Comparison of ENCODE assay signal across 2 cellular contexts in the genomic region with DNA sequence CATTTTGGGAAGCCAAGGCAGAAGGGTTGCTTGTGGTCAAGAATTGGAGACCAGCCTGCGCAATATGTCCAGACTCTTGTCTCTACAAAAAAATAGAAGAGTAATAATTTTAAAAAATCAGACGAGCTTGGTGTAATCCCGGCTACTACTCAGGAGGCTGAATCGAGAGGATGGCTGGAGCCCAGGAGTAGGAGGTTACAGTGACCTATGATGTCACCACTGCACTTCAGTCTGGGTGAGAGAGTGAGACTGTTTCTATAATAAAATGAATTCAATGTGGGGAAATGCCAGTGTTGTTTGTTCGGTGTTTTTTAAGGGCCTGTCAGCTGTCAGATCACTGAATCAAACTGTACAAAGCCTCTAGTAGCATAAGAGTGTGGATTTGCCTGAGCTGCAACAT.
TF ChIP-seq lines count a peak whose summit lies in the region.

No MANE protein-coding gene starts in this region.

TF ChIP-seq in SK-N-SH, 30 proteins besides CTCF, POLR2A, EP300 and RAD21 (continued from another document):
- TF ChIP-seq, protein P1, sequence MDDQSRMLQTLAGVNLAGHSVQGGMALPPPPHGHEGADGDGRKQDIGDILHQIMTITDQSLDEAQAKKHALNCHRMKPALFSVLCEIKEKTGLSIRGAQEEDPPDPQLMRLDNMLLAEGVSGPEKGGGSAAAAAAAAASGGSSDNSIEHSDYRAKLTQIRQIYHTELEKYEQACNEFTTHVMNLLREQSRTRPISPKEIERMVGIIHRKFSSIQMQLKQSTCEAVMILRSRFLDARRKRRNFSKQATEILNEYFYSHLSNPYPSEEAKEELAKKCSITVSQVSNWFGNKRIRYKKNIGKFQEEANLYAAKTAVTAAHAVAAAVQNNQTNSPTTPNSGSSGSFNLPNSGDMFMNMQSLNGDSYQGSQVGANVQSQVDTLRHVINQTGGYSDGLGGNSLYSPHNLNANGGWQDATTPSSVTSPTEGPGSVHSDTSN (IDR thresholded peaks at IDR 0.05): no peak
- TF ChIP-seq, protein P2, sequence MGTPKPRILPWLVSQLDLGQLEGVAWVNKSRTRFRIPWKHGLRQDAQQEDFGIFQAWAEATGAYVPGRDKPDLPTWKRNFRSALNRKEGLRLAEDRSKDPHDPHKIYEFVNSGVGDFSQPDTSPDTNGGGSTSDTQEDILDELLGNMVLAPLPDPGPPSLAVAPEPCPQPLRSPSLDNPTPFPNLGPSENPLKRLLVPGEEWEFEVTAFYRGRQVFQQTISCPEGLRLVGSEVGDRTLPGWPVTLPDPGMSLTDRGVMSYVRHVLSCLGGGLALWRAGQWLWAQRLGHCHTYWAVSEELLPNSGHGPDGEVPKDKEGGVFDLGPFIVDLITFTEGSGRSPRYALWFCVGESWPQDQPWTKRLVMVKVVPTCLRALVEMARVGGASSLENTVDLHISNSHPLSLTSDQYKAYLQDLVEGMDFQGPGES (IDR thresholded peaks at IDR 0.05; ENCODE audit: low read depth, low read length): no peak
- TF ChIP-seq SIN3A (IDR thresholded peaks at IDR 0.05; ENCODE audit: borderline replicate concordance, low read depth, low read length) (no peak), YY1 (IDR thresholded peaks at IDR 0.05; ENCODE audit: low read depth) (no peak)

TF ChIP-seq in SK-N-SH treated with all-trans-retinoic acid at 6 μM for 48 hours, 23 proteins besides CTCF, POLR2A, EP300 and RAD21 (continued from another document):
- no peak for TF ChIP-seq ARNTL (CRISPR knock-in tag; IDR thresholded peaks at IDR 0.05; ENCODE audit: borderline replicate concordance, low read depth)
- no peak for TF ChIP-seq SNAI2 (CRISPR knock-in tag; IDR thresholded peaks at IDR 0.05)
- TF ChIP-seq ZC3H10 (CRISPR knock-in tag; IDR thresholded peaks at IDR 0.05): no peak
- TF ChIP-seq GLIS3 (CRISPR knock-in tag; IDR thresholded peaks at IDR 0.05): no peak
- TF ChIP-seq BACH2 (CRISPR knock-in tag; IDR thresholded peaks at IDR 0.05; ENCODE audit: borderline replicate concordance): no peak
- TF ChIP-seq ESRRG (CRISPR knock-in tag; IDR thresholded peaks at IDR 0.05): no peak
- no peak for TF ChIP-seq CSDC2 (CRISPR knock-in tag; IDR thresholded peaks at IDR 0.05)
- TF ChIP-seq, protein P3, sequence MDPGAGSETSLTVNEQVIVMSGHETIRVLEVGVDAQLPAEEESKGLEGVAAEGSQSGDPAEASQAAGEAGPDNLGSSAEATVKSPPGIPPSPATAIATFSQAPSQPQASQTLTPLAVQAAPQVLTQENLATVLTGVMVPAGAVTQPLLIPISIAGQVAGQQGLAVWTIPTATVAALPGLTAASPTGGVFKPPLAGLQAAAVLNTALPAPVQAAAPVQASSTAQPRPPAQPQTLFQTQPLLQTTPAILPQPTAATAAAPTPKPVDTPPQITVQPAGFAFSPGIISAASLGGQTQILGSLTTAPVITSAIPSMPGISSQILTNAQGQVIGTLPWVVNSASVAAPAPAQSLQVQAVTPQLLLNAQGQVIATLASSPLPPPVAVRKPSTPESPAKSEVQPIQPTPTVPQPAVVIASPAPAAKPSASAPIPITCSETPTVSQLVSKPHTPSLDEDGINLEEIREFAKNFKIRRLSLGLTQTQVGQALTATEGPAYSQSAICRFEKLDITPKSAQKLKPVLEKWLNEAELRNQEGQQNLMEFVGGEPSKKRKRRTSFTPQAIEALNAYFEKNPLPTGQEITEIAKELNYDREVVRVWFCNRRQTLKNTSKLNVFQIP (CRISPR knock-in tag; IDR thresholded peaks at IDR 0.05; ENCODE audit: borderline replicate concordance, low read depth): no peak
- no peak for TF ChIP-seq RARB (CRISPR knock-in tag; IDR thresholded peaks at IDR 0.05)
- TF ChIP-seq TOX (CRISPR knock-in tag; IDR thresholded peaks at IDR 0.05; ENCODE audit: borderline replicate concordance): no peak
- no peak for TF ChIP-seq TCF4 (CRISPR knock-in tag; IDR thresholded peaks at IDR 0.05; ENCODE audit: borderline replicate concordance)
- TF ChIP-seq PPARA (CRISPR knock-in tag; IDR thresholded peaks at IDR 0.05; ENCODE audit: borderline replicate concordance): no peak
- TF ChIP-seq, protein P4, sequence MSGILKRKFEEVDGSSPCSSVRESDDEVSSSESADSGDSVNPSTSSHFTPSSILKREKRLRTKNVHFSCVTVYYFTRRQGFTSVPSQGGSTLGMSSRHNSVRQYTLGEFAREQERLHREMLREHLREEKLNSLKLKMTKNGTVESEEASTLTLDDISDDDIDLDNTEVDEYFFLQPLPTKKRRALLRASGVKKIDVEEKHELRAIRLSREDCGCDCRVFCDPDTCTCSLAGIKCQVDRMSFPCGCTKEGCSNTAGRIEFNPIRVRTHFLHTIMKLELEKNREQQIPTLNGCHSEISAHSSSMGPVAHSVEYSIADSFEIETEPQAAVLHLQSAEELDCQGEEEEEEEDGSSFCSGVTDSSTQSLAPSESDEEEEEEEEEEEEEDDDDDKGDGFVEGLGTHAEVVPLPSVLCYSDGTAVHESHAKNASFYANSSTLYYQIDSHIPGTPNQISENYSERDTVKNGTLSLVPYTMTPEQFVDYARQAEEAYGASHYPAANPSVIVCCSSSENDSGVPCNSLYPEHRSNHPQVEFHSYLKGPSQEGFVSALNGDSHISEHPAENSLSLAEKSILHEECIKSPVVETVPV (CRISPR knock-in tag; IDR thresholded peaks at IDR 0.05): no peak
